Comparison of ENCODE assay signal across 8 cellular contexts in genomic region chr18:5424903-5425302, GRCh38.
A peak's percentile ranks its signal among the peaks of the same experiment; 100 is the strongest.
DNase-seq lines count a peak whose midpoint lies in the region; ATAC-seq and FAIRE-seq lines count a peak whose summit lies in the region.

No MANE protein-coding gene starts in this region.

- FAIRE-seq in RCC 7860 (lab: Jason Lieb, UNC) = no peak
- no peak for FAIRE-seq in urothelium cell line (lab: Jason Lieb, UNC)
- FAIRE-seq in frontal cortex (lab: Jason Lieb, UNC) = no peak

- peak; percentile 69 for ATAC-seq in HG02885 (IDR thresholded peaks at IDR 0.05; ENCODE audit: poor library complexity, unreplicated experiment)
- no peak for ATAC-seq in GM19455 (IDR thresholded peaks at IDR 0.05; ENCODE audit: unreplicated experiment)

- DNase-seq in NCI-H524 (lab: John Stamatoyannopoulos, UW) (peak; percentile 13 to 55), NCI-H524 treated with DMSO at 0.1 percent for 48 hours (lab: John Stamatoyannopoulos, UW) (no peak), RCC 7860 (ENCODE audit: low spot score) (peak; percentile 16), foreskin melanocyte (peak; percentile 27), urothelium cell line (ENCODE audit: low spot score) (peak; percentile 24), frontal cortex (ENCODE audit: low spot score in 2 of 2) (no peak)

Comparison
In these comparisons a context has a peak if more than half of its experiments do, and no peak if none do; other contexts are left out.
1. DNase-seq: peak in NCI-H524 (2 of 2), RCC 7860 (single experiment), foreskin melanocyte (single experiment) and urothelium cell line (single experiment); none in NCI-H524 treated with DMSO at 0.1 percent for 48 hours (single experiment) and frontal cortex (0 of 2).